In genomic region chr1:19457555-19457954, GRCh38 we compare ENCODE assay signal across 13 cellular contexts. TPM values are rescaled to one million over a fixed set of nuclear protein-coding genes. Genes with fewer than 3 reads are reported as not detected.
DNase-seq lines count a peak whose midpoint lies in the region; ATAC-seq, FAIRE-seq and TF ChIP-seq lines count a peak whose summit lies in the region.
"Had no signal": no experiment of that assay in that cellular context is flagged by ENCODE, and none has a peak within 500 bp of the region (broad histone marks: within the 10 kb centered on the region; RNA-seq: fewer than 3 reads in every experiment).

No MANE protein-coding gene starts in this region.

- no peak overlapping the region for H3K4me3 ChIP-seq in K562
- no peak overlapping the region for H3K4me3 ChIP-seq in mesodermal cell (ENCODE audit: extremely low read depth, insufficient read depth, low read length, poor library complexity, severe bottlenecking)
- peak overlapping the region in 1 of 2 donors; percentile 16 for H3K4me3 ChIP-seq in tibial artery
- H3K4me3 ChIP-seq: SJCRH30 had no signal

- no peaks in the 10 kb centered on the region for H3K27me3 Mint-ChIP-seq in activated naive CD4-positive, alpha-beta T cell treated with anti-CD3 and anti-CD28 coated beads, Interleukin-2, amount 10 ng/mL, durations not matched to agents 7 days and 5 days

- H3K36me3 Mint-ChIP-seq in activated naive CD4-positive, alpha-beta T cell treated with anti-CD3 and anti-CD28 coated beads, Interleukin-2, amount 10 ng/mL, durations not matched to agents 7 days and 5 days = peaks cover 46% of the 10 kb centered on the region

- no peak overlapping the region for H3K27ac ChIP-seq in K562 (ENCODE audit: extremely low read depth, low read depth, low read length)
- H3K27ac ChIP-seq in mesodermal cell (ENCODE audit: low read depth, low read length, severe bottlenecking) = peak overlapping the region; percentile 20
- peak overlapping the region; percentile 35 to 89 for H3K27ac ChIP-seq in tibial artery
- H3K27ac ChIP-seq: SJCRH30 had no signal

- H3K27me3 ChIP-seq in K562 (ENCODE audit: control insufficient read depth in 2 of 2, insufficient read depth in 2 of 2, low read length in 2 of 2) (no peaks in the 10 kb centered on the region), tibial artery (no peaks in the 10 kb centered on the region)
- H3K27me3 ChIP-seq: SJCRH30 had no signal

- H3K9me3 ChIP-seq in K562 (replicated peaks; ENCODE audit: control insufficient read depth, insufficient read depth, low read depth, low read length) (no peaks in the 10 kb centered on the region), mesodermal cell (ENCODE audit: control insufficient read depth, low read length) (no peaks in the 10 kb centered on the region), tibial artery (no peaks in the 10 kb centered on the region)
- H3K9me3 ChIP-seq: SJCRH30 had no signal

- peaks cover 84% of the 10 kb centered on the region for H3K79me2 ChIP-seq in K562 (ENCODE audit: control insufficient read depth, insufficient read depth, low read length)

- intact Hi-C loops in K562 (cut with micrococcal nuclease) (no loop called here), tibial artery (cut with DNase I; ENCODE audit: low total_unique reads) (no loop called here)

- no peak overlapping the region for H3K9ac ChIP-seq in K562 (ENCODE audit: insufficient read depth in 1 of 2, low read depth in 2 of 2, low read length in 2 of 2)

- H3K36me3 ChIP-seq in K562 (ENCODE audit: control insufficient read depth, insufficient read depth, low read length) (no peaks in the 10 kb centered on the region; the same call in 2 of the 3 replicates), mesodermal cell (ENCODE audit: control insufficient read depth, insufficient read depth, low read length) (peaks cover 8% of the 10 kb centered on the region), tibial artery (no peaks in the 10 kb centered on the region)
- H3K36me3 ChIP-seq: SJCRH30 had no signal

- TF ChIP-seq RAD21 in K562 (CRISPR knock-in tag; conservative IDR thresholded peaks at IDR 0.05 in 1 of 2, IDR thresholded peaks at IDR 0.05 in 1 of 2) = no peak

- TF ChIP-seq CTCF in K562 (IDR thresholded peaks at IDR 0.05 in 2 of 3, conservative IDR thresholded peaks at IDR 0.05 in 1 of 3; ENCODE audit: insufficient read depth in 2 of 3, low read depth in 1 of 3, low read length in 3 of 3) (no peak), tibial artery (IDR thresholded peaks at IDR 0.05) (no peak)

- no TSS peak for BruUV-seq in K562 (replicated peaks; lab: Mats Ljungman, UMichigan)

- H3K4me3 Mint-ChIP-seq in activated naive CD4-positive, alpha-beta T cell treated with anti-CD3 and anti-CD28 coated beads, Interleukin-2, amount 10 ng/mL, durations not matched to agents 7 days and 5 days = no peak overlapping the region

- in situ Hi-C loops in K562 (cut with MboI) = no loop called here

- ATAC-seq in K562 = no peak

- peaks cover 87% of the 10 kb centered on the region for H3K4me1 Mint-ChIP-seq in activated naive CD4-positive, alpha-beta T cell treated with anti-CD3 and anti-CD28 coated beads, Interleukin-2, amount 10 ng/mL, durations not matched to agents 7 days and 5 days

- H2AFZ ChIP-seq in K562 (ENCODE audit: low read depth, low read length) = no peak overlapping the region

- H3K9me1 ChIP-seq in K562 (ENCODE audit: control insufficient read depth, insufficient read depth, low read length) = peaks cover 6% of the 10 kb centered on the region

- WGBS in K562 (ENCODE audit: insufficient coverage, low coverage, missing lambda C conversion rate) = 74% methylated on average over 8 of the region's 8 CpGs
- WGBS in mesodermal cell (ENCODE audit: insufficient coverage in 2 of 2), 2 experiments = 80 to 81% methylated on average over 5 to 7 of the region's 8 CpGs

- no peak for TF ChIP-seq POLR2A in K562 (conservative IDR thresholded peaks at IDR 0.05)

- H3K4me1 ChIP-seq in K562 (replicated peaks in 1 of 2; ENCODE audit: control insufficient read depth in 2 of 2, insufficient read depth in 2 of 2, low read length in 2 of 2) (peaks cover 15 to 29% of the 10 kb centered on the region in 2 experiments; a peak in 4 of 5 replicates), mesodermal cell (ENCODE audit: control insufficient read depth, insufficient read depth, low read length, poor library complexity, severe bottlenecking) (peaks cover 45% of the 10 kb centered on the region), tibial artery (peaks cover 13 to 88% (median 77%) of the 10 kb centered on the region in 4 donors)

- peaks cover 34% of the 10 kb centered on the region; the same call in 1 of the 2 replicates for H4K20me1 ChIP-seq in K562 (replicated peaks; ENCODE audit: control insufficient read depth, insufficient read depth, low read length)

- POLR2A ChIA-PET in K562 (lab: Yijun Ruan, JAX) = interaction anchor here (1.4 to 4.3 kb wide), 2 partner anchors 9 to 10 kb away, joined by 3 to 22 read pairs; no protein-coding TSS in a partner anchor

- no peaks in the 10 kb centered on the region for H3K9me3 Mint-ChIP-seq in activated naive CD4-positive, alpha-beta T cell treated with anti-CD3 and anti-CD28 coated beads, Interleukin-2, amount 10 ng/mL, durations not matched to agents 7 days and 5 days

- CTCF ChIA-PET in activated naive CD4-positive, alpha-beta T cell treated with anti-CD3 and anti-CD28 coated beads, Interleukin-2, amount 10 ng/mL, durations not matched to agents 7 days and 5 days (lab: Charles Lee) = no interaction called here
- CTCF ChIA-PET in K562 (lab: Yijun Ruan, JAX; ENCODE audit: low intra/inter-chr PET ratio) = interaction anchor here (0.7 kb wide), 1 partner anchor 224 kb away, joined by 4 read pairs; no protein-coding TSS in a partner anchor

- no peak overlapping the region for H3K4me2 ChIP-seq in K562 (ENCODE audit: insufficient read depth, low read length)

- no peak for DNase-seq in activated naive CD4-positive, alpha-beta T cell treated with anti-CD3 and anti-CD28 coated beads, Interleukin-2, amount 10 ng/mL, durations not matched to agents 7 days and 5 days
- DNase-seq in activated naive CD4-positive, alpha-beta T cell treated with anti-CD3 and anti-CD28 coated beads, Interleukin-2, amount 50 U/mL, for 16 hours = no peak
- DNase-seq in K562 (ENCODE audit: extremely low read depth in 1 of 4, low spot score in 3 of 4) (no peak), tibial artery (no peak), NCI-H187 (lab: John Stamatoyannopoulos, UW) (no peak), foreskin melanocyte (no peak)
- no peak for DNase-seq in stimulated activated CD4-positive, alpha-beta T cell treated with anti-CD3 and anti-CD28 coated beads, Interleukin-15, amount 100 ng/mL, for 24 hours
- DNase-seq: activated CD4-positive, alpha-beta T cell treated with anti-CD3 and anti-CD28 coated beads, Interleukin-2, amount 50 U/mL, for 4 hours; aorta; NCI-H526 had no signal

- TF ChIP-seq EP300 in K562 (IDR thresholded peaks at IDR 0.05; ENCODE audit: low read length) = no peak

- FAIRE-seq in K562 (lab: Jason Lieb, UNC) = no peak
- FAIRE-seq: GM19239 had no signal

- peak overlapping the region; percentile 71 for H3K27ac Mint-ChIP-seq in activated naive CD4-positive, alpha-beta T cell treated with anti-CD3 and anti-CD28 coated beads, Interleukin-2, amount 10 ng/mL, durations not matched to agents 7 days and 5 days

TF ChIP-seq in K562, 482 proteins besides CTCF, POLR2A, EP300 and RAD21:
- TF ChIP-seq ELF4 (CRISPR knock-in tag; IDR thresholded peaks at IDR 0.05) = 0 out of 2 replicates have a peak, but pooled peaks have one; percentile 12
- TF ChIP-seq IFI16 (CRISPR knock-in tag; IDR thresholded peaks at IDR 0.05) = no peak
- no peak for TF ChIP-seq ZNF445 (CRISPR knock-in tag; IDR thresholded peaks at IDR 0.05; ENCODE audit: low read depth)
- TF ChIP-seq GABPA (tag; conservative IDR thresholded peaks at IDR 0.05; ENCODE audit: low read depth) = no peak

RNA-seq across cellular contexts. Expression of gene CAPZB, which starts 27.8 kb away (rescaled TPM):
- 58.6 and 64.0 TPM in 2 replicates for total RNA-seq in K562 (2011; cell fraction: chromatin; rRNA removed; ENCODE audit: low replicate concordance)
- 43.2 and 43.8 TPM in 2 replicates for total RNA-seq in K562 (2011; cell fraction: nucleolus; rRNA removed)
- 40.0 and 41.2 TPM in 2 replicates for total RNA-seq in K562 (2011; cell fraction: nucleoplasm; rRNA removed)
- 57.6 and 83.6 TPM in 2 replicates for total RNA-seq in K562 (2014; rRNA removed)
- 131 and 133 TPM in 2 replicates for total RNA-seq in K562 (2014; rRNA removed; fragmentation: Illumina TruSeq; extraction: Trizol)
- total RNA-seq in K562 (2015; rRNA removed; fragmentation: Illumina TruSeq; extraction: Trizol) = 147 and 148 TPM in 2 replicates
- 237 and 241 TPM in 2 replicates for total RNA-seq in K562 (2021)
- polyA plus RNA-seq in K562 (2011; rRNA removed) = 119 and 122 TPM in 2 replicates
- polyA plus RNA-seq in K562 (2011; cell fraction: cytosol; rRNA removed) = 110 and 143 TPM in 2 replicates
- polyA plus RNA-seq in K562 (2011; cell fraction: nucleus; rRNA removed) = 38.1 and 62.3 TPM in 2 replicates
- 277 and 310 TPM in 2 replicates for polyA plus RNA-seq in K562 (2012)
- 259 and 297 TPM in 2 replicates for polyA plus RNA-seq in K562 (2014; fragmentation: Illumina TruSeq; extraction: Trizol)
- 100 to 1,000 TPM in 1 of 2 experiments, 10 to 100 TPM in 1; 70.0 to 115 TPM for polyA plus RNA-seq in K562 (2014; fragmentation: Nextera tagmentation; extraction: Ambion mirVana)
- polyA plus RNA-seq in K562 (2014; rRNA removed) = 125 and 134 TPM in 2 replicates
- 103 TPM in 2 replicates for polyA minus RNA-seq in K562 (2011; rRNA and poly(A)+ RNA removed)
- 60.0 and 82.1 TPM in 2 replicates for polyA minus RNA-seq in K562 (2011; cell fraction: cytosol; rRNA and poly(A)+ RNA removed)
- 10.9 and 20.8 TPM in 2 replicates for polyA minus RNA-seq in K562 (2011; cell fraction: nucleus; rRNA and poly(A)+ RNA removed)
- polyA plus RNA-seq in mesodermal cell (2013, experiment 1 of 2) = 296 TPM
- 276 TPM for polyA plus RNA-seq in mesodermal cell (2013, experiment 2 of 2)
